ENCODE assay signal across 8 cellular contexts in genomic region chr15:40782609-40783227, GRCh38. TPM values are rescaled to one million over a fixed set of nuclear protein-coding genes. Genes with fewer than 3 reads are reported as not detected.
A peak's percentile ranks its signal among the peaks of the same experiment; 100 is the strongest.
DNase-seq lines count a peak whose midpoint lies in the region; ATAC-seq and TF ChIP-seq lines count a peak whose summit lies in the region.

No MANE protein-coding gene starts in this region.

- peaks cover 8 to 9% of the 10 kb centered on the region in 2 donors for H3K4me1 ChIP-seq in thoracic aorta (ENCODE audit: control insufficient read depth in 1 of 2, low read depth in 2 of 2)

- H3K9me3 Mint-ChIP-seq in chondrocyte (ENCODE audit: low read depth): no peaks in the 10 kb centered on the region
- no peaks in the 10 kb centered on the region for H3K9me3 Mint-ChIP-seq in natural killer cell

- peaks cover 8% of the 10 kb centered on the region for H3K36me3 ChIP-seq in H7 (replicated peaks; ENCODE audit: control insufficient read depth, insufficient read depth, low read length)
- H3K36me3 ChIP-seq in thoracic aorta: peaks cover 22% of the 10 kb centered on the region

- no peak overlapping the region for H3K4me3 Mint-ChIP-seq in chondrocyte (ENCODE audit: unreplicated experiment)
- no peak overlapping the region for H3K4me3 Mint-ChIP-seq in natural killer cell

- H3K27me3 Mint-ChIP-seq in chondrocyte (ENCODE audit: low read depth) (no peaks in the 10 kb centered on the region), natural killer cell (ENCODE audit: low read depth in 2 of 2) (no peaks in the 10 kb centered on the region)

- intact Hi-C loops in natural killer cell (cut with micrococcal nuclease): loop anchor here (1.0 to 2.0 kb wide), 3 partner anchors 36 to 104 kb away; no protein-coding TSS in a partner anchor

- no peaks in the 10 kb centered on the region for H3K27me3 ChIP-seq in H7 (ENCODE audit: control insufficient read depth, insufficient read depth, low read length)
- no peaks in the 10 kb centered on the region for H3K27me3 ChIP-seq in thoracic aorta (replicated peaks; ENCODE audit: insufficient read depth)

- TF ChIP-seq CTCF in chondrocyte (IDR thresholded peaks at IDR 0.05) (peak; percentile 76), natural killer cell (IDR thresholded peaks at IDR 0.05) (peak; percentile 77), thoracic aorta (IDR thresholded peaks at IDR 0.05) (peak; percentile 10)

- peaks cover 11% of the 10 kb centered on the region for H3K4me1 Mint-ChIP-seq in chondrocyte (ENCODE audit: low read depth)
- H3K4me1 Mint-ChIP-seq in natural killer cell: peaks cover 33 to 37% of the 10 kb centered on the region in 2 donors

- H3K36me3 Mint-ChIP-seq in chondrocyte (ENCODE audit: low read depth) (peaks cover 6% of the 10 kb centered on the region), natural killer cell (no peaks in the 10 kb centered on the region)

- no peak overlapping the region for H3K27ac Mint-ChIP-seq in chondrocyte (ENCODE audit: unreplicated experiment)
- H3K27ac Mint-ChIP-seq in natural killer cell: peak overlapping the region in 1 of 2 donors; percentile 46

- H3K27ac ChIP-seq in thoracic aorta: no peak overlapping the region

- DNase-seq in DMS79 (lab: John Stamatoyannopoulos, UW): peak; percentile 63
- peak; percentile 75 for DNase-seq in H7
- peak; percentile 70 for DNase-seq in NCI-H2107 (lab: John Stamatoyannopoulos, UW)
- DNase-seq in chondrocyte (ENCODE audit: low spot score): no peak
- DNase-seq in natural killer cell: peak; percentile 74
- no peak for DNase-seq in thoracic aorta (ENCODE audit: low spot score)
- DNase-seq in inferior parietal cortex (ENCODE audit: extremely low spot score): no peak

- ATAC-seq in activated CD4-positive, CD25-positive, alpha-beta regulatory T cell treated with anti-CD3 and anti-CD28 coated beads, Interleukin-2, amount 50 U/mL, for 24 hours: peak; percentile 90 to 93
- peak; percentile 93 to 98 (median 97) for ATAC-seq in natural killer cell
- ATAC-seq in thoracic aorta (ENCODE audit: insufficient number of reproducible peaks, low FRiP score, low read depth): no peak

- no peaks in the 10 kb centered on the region for H3K9me3 ChIP-seq in thoracic aorta

- no peak overlapping the region for H3K4me3 ChIP-seq in H7 (ENCODE audit: insufficient read depth, low read depth, low read length)
- no peak overlapping the region for H3K4me3 ChIP-seq in thoracic aorta

RNA-seq across cellular contexts. Expression of gene C15orf62, which starts 12.9 kb away (rescaled TPM):
- 0.31 and 0.48 TPM in 2 replicates for total RNA-seq in H7 (2014; rRNA removed; shearing (Covaris generic))
- total RNA-seq in chondrocyte (0.12 TPM in 1 of 3 replicates, not detected in the others), natural killer cell (1 to 10 TPM in 1 of 3 donors, under 1 TPM in 2; 0.64 to 1.4 (median 0.80) TPM), thoracic aorta (under 1 TPM in 1 of 2 donors, not detected in 1; 0.54 TPM)

RNA-seq across cellular contexts. Expression of gene GCHFR, which starts 18.9 kb away (rescaled TPM):
- 58.3 and 60.9 TPM in 2 replicates for total RNA-seq in H7 (2014; rRNA removed; shearing (Covaris generic))
- total RNA-seq in chondrocyte (1.6 to 2.4 TPM (median 1.9 TPM) in 3 replicates), natural killer cell (10 to 100 TPM; 17.5 to 25.9 (median 25.9) TPM), thoracic aorta (10 to 100 TPM; 14.1 to 17.2 TPM)

RNA-seq across cellular contexts. Expression of gene ZFYVE19, which starts 24.2 kb away (rescaled TPM):
- 25.5 and 30.0 TPM in 2 replicates for total RNA-seq in H7 (2014; rRNA removed; shearing (Covaris generic))
- total RNA-seq in chondrocyte (15.5 to 22.5 TPM (median 15.8 TPM) in 3 replicates), natural killer cell (10 to 100 TPM; 16.4 to 19.7 (median 18.5) TPM), thoracic aorta (10 to 100 TPM; 10.9 to 17.3 TPM)

RNA-seq across cellular contexts. Expression of gene DNAJC17, which starts 24.6 kb away (rescaled TPM):
- 28.2 and 34.6 TPM in 2 replicates for total RNA-seq in H7 (2014; rRNA removed; shearing (Covaris generic))
- total RNA-seq in chondrocyte (26.4 to 31.8 TPM (median 29.1 TPM) in 3 replicates), natural killer cell (10 to 100 TPM; 36.2 to 64.9 (median 50.0) TPM), thoracic aorta (10 to 100 TPM in 1 of 2 donors, 1 to 10 TPM in 1; 6.1 to 20.4 TPM)

RNA-seq across cellular contexts. Expression of gene RMDN3, which starts 27.7 kb away (rescaled TPM):
- total RNA-seq in H7 (2014; rRNA removed; shearing (Covaris generic)): 9.6 and 14.2 TPM in 2 replicates
- total RNA-seq in chondrocyte: 27.5 to 30.1 TPM (median 28.8 TPM) in 3 replicates
- 10 to 100 TPM; 52.8 to 82.3 (median 72.0) TPM for total RNA-seq in natural killer cell
- 10 to 100 TPM; 17.2 to 34.5 TPM for total RNA-seq in thoracic aorta

Comparison
In these comparisons a context has a peak if more than half of its experiments do, and no peak if none do; other contexts are left out.
1. DNase-seq: peak in DMS79 (single experiment), H7 (single experiment), NCI-H2107 (single experiment) and natural killer cell (single experiment); none in chondrocyte (single experiment), thoracic aorta (single experiment) and inferior parietal cortex (single experiment).
2. CTCF ChIP-seq: peak in every context shown above with its lines; median percentile 77 in natural killer cell; 76 in chondrocyte; 10 in thoracic aorta.